Comparison of ENCODE assay signal across 8 cellular contexts in the genomic region with DNA sequence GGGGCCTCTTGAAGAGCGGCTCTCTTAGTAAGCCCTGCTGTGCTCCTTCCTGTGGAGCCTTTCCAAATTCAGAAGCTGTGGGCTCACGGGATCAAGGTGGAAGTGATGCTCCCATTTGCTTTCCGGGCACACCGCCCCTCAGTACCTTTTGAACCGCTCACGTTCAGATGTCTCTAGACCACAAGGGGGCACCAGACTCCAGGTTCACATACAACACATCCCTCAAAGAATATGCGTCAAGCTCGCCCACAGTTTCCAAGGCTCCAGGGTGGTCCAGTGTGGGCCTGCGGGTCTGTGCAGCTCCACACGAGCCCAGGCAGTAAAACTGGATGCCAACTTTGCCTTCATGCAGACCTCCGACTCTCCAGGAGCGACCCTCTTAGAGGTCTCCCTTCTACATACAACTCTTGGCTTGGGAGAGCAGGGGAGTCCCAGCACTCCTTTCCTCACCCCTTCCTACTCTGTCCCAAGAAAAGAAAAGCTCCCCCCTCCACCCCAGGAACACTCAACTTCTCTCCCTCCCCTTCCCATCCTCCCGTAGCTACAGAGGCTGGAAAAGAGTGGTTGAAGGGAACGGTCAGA. TPM values are rescaled to one million over a fixed set of nuclear protein-coding genes. Genes with fewer than 3 reads are reported as not detected.
DNase-seq lines count a peak whose midpoint lies in the region; ATAC-seq, FAIRE-seq and TF ChIP-seq lines count a peak whose summit lies in the region.

No MANE protein-coding gene starts in this region.

- H3K27me3 Mint-ChIP-seq in astrocyte (ENCODE audit: low read depth, unreplicated experiment): peaks cover 24% of the 10 kb centered on the region

- H2AFZ ChIP-seq in MM.1S (ENCODE audit: low read length) (peak overlapping the region; percentile 51; the same call in 1 of the 2 replicates), astrocyte (ENCODE audit: low read depth, low read length) (peak overlapping the region; percentile 73)

- ATAC-seq in GM21515 (IDR thresholded peaks at IDR 0.05; ENCODE audit: unreplicated experiment): no peak

- peak; percentile 45 for DNase-seq in CD1c-positive myeloid dendritic cell (ENCODE audit: extremely low spot score)
- peak; percentile 69 for DNase-seq in GM20000 (ENCODE audit: low spot score)
- peak; percentile 52 for DNase-seq in MM.1S
- DNase-seq in T-helper 2 cell: peak; percentile 9 to 62 (median 33)
- DNase-seq in astrocyte (ENCODE audit: low read depth): peak; percentile 30
- peak; percentile 70 for DNase-seq in stimulated activated CD4-positive, alpha-beta T cell treated with anti-CD3 and anti-CD28 coated beads, Interleukin-15, amount 100 ng/mL, for 24 hours

- no peaks in the 10 kb centered on the region for H3K36me3 ChIP-seq in MM.1S (replicated peaks; ENCODE audit: insufficient read depth, low read length)
- H3K36me3 ChIP-seq in astrocyte (ENCODE audit: insufficient read depth, low read length): no peaks in the 10 kb centered on the region

- H3K4me3 Mint-ChIP-seq in astrocyte (ENCODE audit: unreplicated experiment): no peak overlapping the region

- no peak for FAIRE-seq in astrocyte (lab: Jason Lieb, UNC)

- H3K9ac ChIP-seq in MM.1S (ENCODE audit: low read length): no peak overlapping the region
- no peak overlapping the region for H3K9ac ChIP-seq in astrocyte (ENCODE audit: low read length)

- H3K4me1 Mint-ChIP-seq in astrocyte (ENCODE audit: low read depth, unreplicated experiment): no peaks in the 10 kb centered on the region

- H3F3A ChIP-seq in MM.1S (ENCODE audit: insufficient read depth, low read length): no peaks in the 10 kb centered on the region

- no peaks in the 10 kb centered on the region for H3K27me3 ChIP-seq in MM.1S (replicated peaks; ENCODE audit: insufficient read depth, low read length)
- H3K27me3 ChIP-seq in astrocyte (ENCODE audit: insufficient read depth, low read length): no peaks in the 10 kb centered on the region

- TF ChIP-seq CTCF in GM20000 (IDR thresholded peaks at IDR 0.05; ENCODE audit: extremely low read depth, missing control alignments) (peak; percentile 36), MM.1S (IDR thresholded peaks at IDR 0.05; ENCODE audit: low read length) (peak; percentile 64), astrocyte (IDR thresholded peaks at IDR 0.05; ENCODE audit: insufficient read depth, low read depth, low read length) (peak; percentile 49)

- H4K20me1 ChIP-seq in MM.1S (ENCODE audit: insufficient read depth, low read length) (no peaks in the 10 kb centered on the region), astrocyte (ENCODE audit: insufficient read depth, low read length) (no peaks in the 10 kb centered on the region)

- no peaks in the 10 kb centered on the region for H3K36me3 Mint-ChIP-seq in astrocyte (ENCODE audit: low read depth, unreplicated experiment)

- H3K27ac ChIP-seq in MM.1S (ENCODE audit: low read length) (no peak overlapping the region), astrocyte (ENCODE audit: low read depth, low read length) (no peak overlapping the region)

- H3K4me2 ChIP-seq in MM.1S (ENCODE audit: low read depth, low read length): no peak overlapping the region
- H3K4me2 ChIP-seq in astrocyte (ENCODE audit: low read length): peak overlapping the region; percentile 66

- H3K9me3 ChIP-seq in MM.1S (replicated peaks; ENCODE audit: insufficient read depth, low read length) (no peaks in the 10 kb centered on the region), astrocyte (ENCODE audit: insufficient read depth, low read depth, low read length) (no peaks in the 10 kb centered on the region), iPS-18c (ENCODE audit: control insufficient read depth, insufficient read depth, low read length) (no peaks in the 10 kb centered on the region)

- no peaks in the 10 kb centered on the region for H3K4me1 ChIP-seq in MM.1S (ENCODE audit: low read length)
- H3K4me1 ChIP-seq in astrocyte (ENCODE audit: insufficient read depth, low read length): no peaks in the 10 kb centered on the region

- H3K4me3 ChIP-seq in MM.1S (ENCODE audit: low read length) (no peak overlapping the region), astrocyte (ENCODE audit: insufficient read depth, low read depth, low read length) (no peak overlapping the region), iPS-18c (ENCODE audit: insufficient read depth, low read depth, low read length) (peak overlapping the region; percentile 42)

- H3K79me2 ChIP-seq in MM.1S (ENCODE audit: low read length) (no peaks in the 10 kb centered on the region), astrocyte (ENCODE audit: insufficient read depth, low read length) (no peaks in the 10 kb centered on the region)

- no peaks in the 10 kb centered on the region for H3K9me3 Mint-ChIP-seq in astrocyte (ENCODE audit: unreplicated experiment)

- no peaks in the 10 kb centered on the region for H3K9me2 ChIP-seq in MM.1S (replicated peaks; ENCODE audit: insufficient read depth, low read length)

- H3K27ac Mint-ChIP-seq in astrocyte (ENCODE audit: unreplicated experiment): no peak overlapping the region

RNA-seq across cellular contexts. Expression of a gene that starts 11.0 kb away (rescaled TPM):
- not detected in 2 replicates for total RNA-seq in astrocyte

RNA-seq across cellular contexts. Expression of a gene that starts 57.6 kb away (rescaled TPM):
- not detected in 2 replicates for total RNA-seq in astrocyte
